Comparison of ENCODE assay signal across 2 cellular contexts in the genomic region with DNA sequence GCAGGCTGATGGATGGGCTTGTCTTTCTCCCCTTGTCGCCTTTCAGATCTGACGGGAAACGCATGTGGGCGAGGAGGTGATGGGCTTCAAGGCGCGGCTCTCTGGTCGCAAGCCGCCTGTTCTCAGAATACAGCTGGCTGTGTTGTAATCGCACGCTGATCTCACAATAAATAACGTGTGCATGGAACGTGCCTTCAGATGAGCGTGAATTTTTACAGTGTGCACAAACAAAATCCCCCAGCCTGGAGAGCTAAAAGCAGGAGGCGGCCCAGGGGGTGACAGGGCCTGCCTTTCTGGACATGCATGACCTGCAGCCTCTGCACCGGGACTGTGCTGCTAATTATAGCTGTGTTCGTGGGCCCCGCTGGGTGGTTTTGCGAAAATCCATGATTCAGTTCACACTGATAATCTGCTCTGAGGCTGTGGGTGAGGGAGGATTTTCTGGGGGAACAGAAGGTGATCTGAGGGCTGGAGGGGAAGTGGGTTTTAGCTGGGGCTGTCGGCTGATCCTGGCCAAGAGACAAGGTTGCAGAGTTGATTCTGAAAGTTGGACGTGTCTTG.
TF ChIP-seq lines count a peak whose summit lies in the region.

No MANE protein-coding gene starts in this region.

TF ChIP-seq in A549, 52 proteins besides CTCF, POLR2A, EP300 and RAD21:
- no peak for TF ChIP-seq ESRRA (IDR thresholded peaks at IDR 0.05; ENCODE audit: borderline replicate concordance, low read length)
- no peak for TF ChIP-seq TP53 (CRISPR knock-in tag; IDR thresholded peaks at IDR 0.05)

TF ChIP-seq in H1, 55 proteins besides CTCF, POLR2A, EP300 and RAD21:
- TF ChIP-seq CBX5 (IDR thresholded peaks at IDR 0.05; ENCODE audit: low read depth, low read length) = no peak
- no peak for TF ChIP-seq SP2 (IDR thresholded peaks at IDR 0.05; ENCODE audit: low read length)
- TF ChIP-seq TAF1 (IDR thresholded peaks at IDR 0.05; ENCODE audit: low read depth, low read length) = no peak
- no peak for TF ChIP-seq JUND (IDR thresholded peaks at IDR 0.05; ENCODE audit: low read length)
- no peak for TF ChIP-seq HDAC2 (IDR thresholded peaks at IDR 0.05; ENCODE audit: borderline replicate concordance in 1 of 2, low read depth in 2 of 2, low read length in 2 of 2)
- no peak for TF ChIP-seq RBBP5 (IDR thresholded peaks at IDR 0.05; ENCODE audit: borderline replicate concordance, low read depth, low read length)
- TF ChIP-seq MAFK (IDR thresholded peaks at IDR 0.05; ENCODE audit: low read depth, low read length) = no peak
- no peak for TF ChIP-seq POLR2AphosphoS5 (IDR thresholded peaks at IDR 0.05; ENCODE audit: low read depth, low read length)
- TF ChIP-seq SIN3A (conservative IDR thresholded peaks at IDR 0.05 in 1 of 2, IDR thresholded peaks at IDR 0.05 in 1 of 2; ENCODE audit: low read depth in 1 of 2, low read length in 2 of 2) = no peak
